Comparison of ENCODE assay signal across 8 cellular contexts in genomic region chr1:12208764-12209494, GRCh38. TPM values are rescaled to one million over a fixed set of nuclear protein-coding genes. Genes with fewer than 3 reads are reported as not detected.
DNase-seq lines count a peak whose midpoint lies in the region; ATAC-seq and TF ChIP-seq lines count a peak whose summit lies in the region.

No MANE protein-coding gene starts in this region.

- H3K9ac ChIP-seq in colonic mucosa (ENCODE audit: low read depth in 2 of 2, low read length in 2 of 2) = no peak overlapping the region

- H3K27me3 ChIP-seq in colonic mucosa (no peaks in the 10 kb centered on the region), right lobe of liver (no peaks in the 10 kb centered on the region)

- DNase-seq in DMS 273 (lab: John Stamatoyannopoulos, UW; ENCODE audit: unreplicated experiment) (peak; percentile 88), HEK293T (ENCODE audit: extremely low spot score) (peak; percentile 83), NCI-H69 (lab: John Stamatoyannopoulos, UW) (peak; percentile 54), colonic mucosa (peak; percentile 93), right lobe of liver (peak; percentile 79 to 88 (median 84))
- peak; percentile 89 for DNase-seq in activated CD4-positive, alpha-beta T cell treated with anti-CD3 and anti-CD28 coated beads, Interleukin-2, amount 50 U/mL, for 1 hour
- peak; percentile 65 to 89 (median 74) for DNase-seq in stimulated activated CD4-positive, alpha-beta T cell treated with anti-CD3 and anti-CD28 coated beads, TNF-alpha, amount 100 ng/mL, for 24 hours (ENCODE audit: low read depth in 3 of 3)

- H3K4me1 ChIP-seq in colonic mucosa = no peaks in the 10 kb centered on the region
- no peaks in the 10 kb centered on the region for H3K4me1 ChIP-seq in right lobe of liver

- peak; percentile 93 for TF ChIP-seq CTCF in colonic mucosa (IDR thresholded peaks at IDR 0.05)
- peak; percentile 91 to 95 (median 94) for TF ChIP-seq CTCF in right lobe of liver (IDR thresholded peaks at IDR 0.05)

- POLR2A ChIA-PET in HEK293T (lab: Yijun Ruan, JAX) = no interaction called here

- 36% methylated on average over 4 of the region's 14 CpGs for WGBS in right lobe of liver (ENCODE audit: insufficient coverage, low coverage, low lambda C conversion rate, missing lambda C conversion rate)

- ATAC-seq in right lobe of liver (peak; percentile 88 to 92 (median 90)), HG03159 (IDR thresholded peaks at IDR 0.05; ENCODE audit: unreplicated experiment) (no peak)

- H3K9me3 ChIP-seq in colonic mucosa (no peaks in the 10 kb centered on the region), right lobe of liver (no peaks in the 10 kb centered on the region)

- H3K36me3 ChIP-seq in colonic mucosa (no peaks in the 10 kb centered on the region), right lobe of liver (peaks cover 0 to 3% (median 0%) of the 10 kb centered on the region in 4 donors)

- CTCF ChIA-PET in HEK293T (lab: Yijun Ruan, JAX) = interaction anchor here (0.7 to 7.7 kb wide), 5 partner anchors 12 to 1372 kb away, joined by 3 to 72 read pairs (median 5); no protein-coding TSS in a partner anchor

- intact Hi-C loops in colonic mucosa (cut with DNase I) (loop anchor here (2.0 kb wide), 1 partner anchor 84 kb away; no protein-coding TSS in a partner anchor), right lobe of liver (cut with DNase I) (loop anchor here (2.0 to 5.0 kb wide), 2 partner anchors 84 to 87 kb away; no protein-coding TSS in a partner anchor)

- H3K4me3 ChIP-seq in colonic mucosa = no peak overlapping the region
- H3K4me3 ChIP-seq in right lobe of liver = no peak overlapping the region

- H3K27ac ChIP-seq in colonic mucosa (no peak overlapping the region), right lobe of liver (no peak overlapping the region)

- no peak for TF ChIP-seq POLR2A in right lobe of liver (IDR thresholded peaks at IDR 0.05)

TF ChIP-seq in HEK293T, 16 proteins besides CTCF, POLR2A, EP300 and RAD21:
- TF ChIP-seq SUZ12 (IDR thresholded peaks at IDR 0.05) (no peak), CTBP1 (IDR thresholded peaks at IDR 0.05; ENCODE audit: borderline replicate concordance) (no peak), L3MBTL2 (conservative IDR thresholded peaks at IDR 0.05) (no peak), ZNF384 (IDR thresholded peaks at IDR 0.05) (peak; percentile 78), LEF1 (IDR thresholded peaks at IDR 0.05; ENCODE audit: borderline replicate concordance) (no peak), TARDBP (IDR thresholded peaks at IDR 0.05) (no peak)

RNA-seq across cellular contexts. Expression of gene VPS13D, which starts 20.9 kb away (rescaled TPM):
- total RNA-seq in colonic mucosa (10 to 100 TPM; 54.3 to 56.0 TPM), right lobe of liver (10 to 100 TPM; 25.9 to 36.9 (median 30.8) TPM)

RNA-seq across cellular contexts. Expression of gene TNFRSF1B, which starts 42.1 kb away (rescaled TPM):
- total RNA-seq in colonic mucosa (10 to 100 TPM; 27.2 to 28.1 TPM), right lobe of liver (10 to 100 TPM; 12.9 to 56.9 (median 26.5) TPM)
